ENCODE assay signal across 20 cellular contexts in the genomic region with DNA sequence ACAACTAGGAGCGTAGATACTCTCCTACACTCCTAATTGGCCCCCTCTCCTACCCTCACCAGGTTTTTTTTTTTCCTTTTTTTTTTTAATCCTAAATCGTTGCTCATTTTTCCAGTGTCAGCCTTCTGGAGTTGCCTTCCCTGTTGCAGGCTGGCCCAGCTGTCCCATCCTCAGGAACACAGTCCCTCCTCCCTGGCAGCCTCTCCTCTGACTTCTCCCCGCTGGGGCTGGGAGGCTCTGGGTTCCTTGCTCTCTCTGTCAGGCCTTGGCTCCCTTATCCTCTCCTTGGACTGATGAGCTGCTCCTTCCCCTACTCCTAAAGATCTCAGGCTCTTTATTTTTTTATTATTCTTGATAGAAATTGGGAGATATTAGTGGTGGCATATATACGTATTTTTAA.
DNase-seq lines count a peak whose midpoint lies in the region; ATAC-seq and TF ChIP-seq lines count a peak whose summit lies in the region.
"Had no signal": no experiment of that assay in that cellular context is flagged by ENCODE, and none has a peak within 500 bp of the region (broad histone marks: within the 10 kb centered on the region; RNA-seq: fewer than 3 reads in every experiment).

No MANE protein-coding gene starts in this region.

- H3K9ac ChIP-seq in neuronal stem cell (ENCODE audit: low read depth, low read length, poor library complexity) = no peak overlapping the region
- H3K9ac ChIP-seq: BLaER1 had no signal

- peaks cover 2% of the 10 kb centered on the region for H3K36me3 Mint-ChIP-seq in T-helper 17 cell (ENCODE audit: low read depth)
- H3K36me3 Mint-ChIP-seq: CD14-positive monocyte; CD4-positive, alpha-beta memory T cell; IgD-negative memory B cell had no signal

- no peak overlapping the region for H3K27ac Mint-ChIP-seq in T-helper 17 cell
- H3K27ac Mint-ChIP-seq: CD14-positive monocyte; CD4-positive, alpha-beta memory T cell; HFFc6; IgD-negative memory B cell had no signal

- H2AK5ac ChIP-seq in neuronal stem cell (ENCODE audit: low read depth, low read length) = no peak overlapping the region

- H3K27me3 ChIP-seq in right atrium auricular region = no peaks in the 10 kb centered on the region
- H3K27me3 ChIP-seq in neuronal stem cell (ENCODE audit: control insufficient read depth in 3 of 3, insufficient read depth in 3 of 3, low read depth in 1 of 3, low read length in 3 of 3) = no peaks in the 10 kb centered on the region
- H3K27me3 ChIP-seq: BLaER1 had no signal

- H3K18ac ChIP-seq in neuronal stem cell (ENCODE audit: low read length) = peak overlapping the region; percentile 60

- peaks cover 0 to 14% of the 10 kb centered on the region in 2 donors for H3K4me1 ChIP-seq in right atrium auricular region
- H3K4me1 ChIP-seq in neuronal stem cell (ENCODE audit: control insufficient read depth in 2 of 2, insufficient read depth in 1 of 2, low read depth in 1 of 2, low read length in 2 of 2) = peaks cover 4 to 24% of the 10 kb centered on the region in 2 donors
- H3K4me1 ChIP-seq: BLaER1 had no signal

- H2BK120ac ChIP-seq in neuronal stem cell (ENCODE audit: low read depth, low read length) = no peak overlapping the region

- H3K4me3 ChIP-seq in right atrium auricular region (no peak overlapping the region), neuronal stem cell (ENCODE audit: low read length in 2 of 2) (no peak overlapping the region)
- H3K4me3 ChIP-seq: BLaER1 had no signal

- H3K36me3 ChIP-seq in right atrium auricular region (no peaks in the 10 kb centered on the region), neuronal stem cell (replicated peaks in 1 of 2; ENCODE audit: control insufficient read depth in 2 of 2, insufficient read depth in 2 of 2, low read length in 2 of 2) (peaks cover 2 to 44% of the 10 kb centered on the region in 2 donors)
- H3K36me3 ChIP-seq: BLaER1 had no signal

- H2BK5ac ChIP-seq in neuronal stem cell (ENCODE audit: low read length) = no peak overlapping the region

- peaks cover 7% of the 10 kb centered on the region for H3K79me1 ChIP-seq in neuronal stem cell (ENCODE audit: low read depth, low read length)

- H3K4ac ChIP-seq in neuronal stem cell (ENCODE audit: low read length) = no peak overlapping the region

- H2BK12ac ChIP-seq in neuronal stem cell (ENCODE audit: low read length) = no peak overlapping the region

- H3K27ac ChIP-seq in right atrium auricular region (no peak overlapping the region), neuronal stem cell (replicated peaks; ENCODE audit: low read length) (no peak overlapping the region), substantia nigra (ENCODE audit: low read depth, low read length, poor library complexity, severe bottlenecking) (no peak overlapping the region)
- H3K27ac ChIP-seq: 22Rv1, BLaER1 had no signal

- DNase-seq in Right ventricle myocardium inferior (ENCODE audit: missing footprints) = no peak
- no peak for DNase-seq in right atrium auricular region (ENCODE audit: low spot score)
- DNase-seq in left ventricle myocardium superior = peak; percentile 62
- DNase-seq in neuronal stem cell (ENCODE audit: low spot score) = no peak
- no peak for DNase-seq in T-helper 17 cell
- DNase-seq in NCI-H2029 treated with DMSO at 0.1 percent for 48 hours (lab: John Stamatoyannopoulos, UW) = no peak
- no peak for DNase-seq in substantia nigra (lab: John Stamatoyannopoulos, UW)
- DNase-seq: CD4-positive, alpha-beta memory T cell; DMS153; DMS79; GDM1; GOT3; H7; HFFc6 had no signal

- WGBS in neuronal stem cell (ENCODE audit: extremely low coverage in 2 of 2, insufficient read length in 2 of 2, insufficient replicate concordance in 1 of 2), 2 donors = no CpG with 5 or more reads among the region's 4 CpGs

- no peak overlapping the region for H4K91ac ChIP-seq in neuronal stem cell (ENCODE audit: low read depth, low read length, poor library complexity)

- no peak overlapping the region for H3K4me2 ChIP-seq in neuronal stem cell (ENCODE audit: insufficient read depth, low read length, poor library complexity, severe bottlenecking)
- H3K4me2 ChIP-seq: BLaER1 had no signal

- intact Hi-C loops in Right ventricle myocardium inferior (cut with DNase I) (no loop called here), left ventricle myocardium superior (cut with micrococcal nuclease) (no loop called here)

- no peak overlapping the region for H3K4me3 Mint-ChIP-seq in T-helper 17 cell
- H3K4me3 Mint-ChIP-seq: CD14-positive monocyte; CD4-positive, alpha-beta memory T cell; HFFc6; IgD-negative memory B cell had no signal

- ATAC-seq in Right ventricle myocardium inferior (peak; percentile 86), left ventricle myocardium superior (peak; percentile 81), T-helper 17 cell (no peak)
- ATAC-seq: HCT116, HepG2 had no signal

- peaks cover 53% of the 10 kb centered on the region for H3K27me3 Mint-ChIP-seq in T-helper 17 cell

- no peak overlapping the region for H3K14ac ChIP-seq in neuronal stem cell (ENCODE audit: low read length)

- no peak overlapping the region for H2AFZ ChIP-seq in neuronal stem cell (ENCODE audit: low read length)

- H3K9me3 ChIP-seq in right atrium auricular region (no peaks in the 10 kb centered on the region), neuronal stem cell (replicated peaks in 1 of 2; ENCODE audit: control insufficient read depth in 2 of 2, insufficient read depth in 1 of 2, low read depth in 1 of 2, low read length in 2 of 2) (no peaks in the 10 kb centered on the region), T-helper 17 cell (ENCODE audit: control insufficient read depth, low read length, poor library complexity, severe bottlenecking) (no peaks in the 10 kb centered on the region)
- H3K9me3 ChIP-seq: BLaER1 had no signal

- H4K8ac ChIP-seq in neuronal stem cell (ENCODE audit: low read depth, low read length) = no peak overlapping the region

- TF ChIP-seq CTCF in right atrium auricular region (IDR thresholded peaks at IDR 0.05) = no peak

- H3K4me1 Mint-ChIP-seq in T-helper 17 cell = peaks cover 2% of the 10 kb centered on the region
- H3K4me1 Mint-ChIP-seq: CD14-positive monocyte; CD4-positive, alpha-beta memory T cell; IgD-negative memory B cell had no signal

- H3K23ac ChIP-seq in neuronal stem cell (ENCODE audit: low read depth, low read length, poor library complexity) = no peak overlapping the region

- no peak overlapping the region for H2BK15ac ChIP-seq in neuronal stem cell (ENCODE audit: low read length)
